ENCODE assay signal across 16 cellular contexts in the genomic region with DNA sequence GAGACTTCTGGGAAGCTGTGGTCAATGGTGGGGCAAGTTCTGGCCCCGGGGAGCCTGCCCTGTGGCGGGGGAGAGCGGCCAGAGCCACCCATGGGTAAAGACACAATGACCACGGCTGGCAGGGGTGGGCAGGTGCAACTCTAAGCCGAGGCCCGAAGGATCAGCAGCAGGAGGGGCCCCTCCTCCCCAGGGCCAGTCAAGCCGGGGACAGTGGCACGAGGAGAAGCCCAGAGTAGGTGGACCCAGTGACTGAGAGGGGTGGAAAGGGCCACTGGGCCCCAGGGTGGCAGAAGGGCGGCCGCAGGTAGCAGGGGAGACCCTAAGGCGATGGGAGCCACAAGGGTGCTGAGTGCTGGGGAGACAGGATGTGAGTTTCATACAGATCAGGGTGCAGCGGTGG. TPM values are rescaled to one million over a fixed set of nuclear protein-coding genes. Genes with fewer than 3 reads are reported as not detected.
DNase-seq lines count a peak whose midpoint lies in the region; ATAC-seq and TF ChIP-seq lines count a peak whose summit lies in the region.
"Had no signal": no experiment of that assay in that cellular context is flagged by ENCODE, and none has a peak within 500 bp of the region (broad histone marks: within the 10 kb centered on the region; RNA-seq: fewer than 3 reads in every experiment).

No MANE protein-coding gene starts in this region.

- no peak for DNase-seq in activated naive CD4-positive, alpha-beta T cell treated with anti-CD3 and anti-CD28 coated beads, Interleukin-2, amount 50 U/mL, for 72 hours (ENCODE audit: low spot score in 2 of 2)
- no peak for DNase-seq in activated naive CD4-positive, alpha-beta T cell (lab: John Stamatoyannopoulos, UW)
- DNase-seq in WERI-Rb-1 (no peak), stomach (no peak), nucleus accumbens (lab: John Stamatoyannopoulos, UW) (no peak), glomerular visceral epithelial cell (ENCODE audit: extremely low spot score) (no peak)
- DNase-seq: DND-41, NCI-H187, NCI-H526 treated with DMSO at 0.1 percent for 48 hours had no signal

- peaks cover 3 to 83% (median 35%) of the 10 kb centered on the region in 3 donors for H3K4me1 ChIP-seq in gastroesophageal sphincter
- peaks cover 13 to 47% (median 34%) of the 10 kb centered on the region in 4 donors for H3K4me1 ChIP-seq in stomach
- H3K4me1 ChIP-seq: A549, HAP-1 had no signal

- H3K27me3 ChIP-seq in WERI-Rb-1 (ENCODE audit: insufficient read depth, low read depth, severe bottlenecking): no peaks in the 10 kb centered on the region
- H3K27me3 ChIP-seq in gastroesophageal sphincter: no peaks in the 10 kb centered on the region
- H3K27me3 ChIP-seq in stomach: no peaks in the 10 kb centered on the region
- H3K27me3 ChIP-seq: BLaER1 treated with 17β-estradiol and CSF1 and Interleukin-3, amounts not matched to agents 10 nM and 100 nM had no signal

- ATAC-seq in activated naive CD4-positive, alpha-beta T cell treated with anti-CD3 and anti-CD28 coated beads, Interleukin-2, amount 50 U/mL, for 72 hours: no peak
- ATAC-seq in gastroesophageal sphincter: no peak
- ATAC-seq in HG02981 (IDR thresholded peaks at IDR 0.05; ENCODE audit: unreplicated experiment): no peak
- ATAC-seq: A549, GM12878 had no signal

- TF ChIP-seq EP300 in gastroesophageal sphincter (IDR thresholded peaks at IDR 0.05) (no peak), stomach (IDR thresholded peaks at IDR 0.05) (no peak)

- peak overlapping the region; percentile 94 for H3K27ac ChIP-seq in WERI-Rb-1
- peak overlapping the region in 3 of 4 donors; percentile 76 to 90 (median 88) for H3K27ac ChIP-seq in gastroesophageal sphincter
- peak overlapping the region in 4 of 5 donors; percentile 8 to 88 (median 36) for H3K27ac ChIP-seq in stomach
- H3K27ac ChIP-seq: A549; BLaER1 treated with 17β-estradiol and CSF1 and Interleukin-3, amounts not matched to agents 10 nM and 100 nM; HL-60 had no signal

- H3K4me3 ChIP-seq in WERI-Rb-1 (ENCODE audit: low read depth, low read length) (no peak overlapping the region), gastroesophageal sphincter (no peak overlapping the region), stomach (no peak overlapping the region)
- H3K4me3 ChIP-seq: A549; BLaER1 treated with 17β-estradiol and CSF1 and Interleukin-3, amounts not matched to agents 10 nM and 100 nM; GM12878; HAP-1 had no signal

- peaks cover 30% of the 10 kb centered on the region for H3K36me3 ChIP-seq in WERI-Rb-1
- peaks cover 0 to 91% of the 10 kb centered on the region in 2 donors for H3K36me3 ChIP-seq in gastroesophageal sphincter
- peaks cover 13 to 90% (median 73%) of the 10 kb centered on the region in 4 donors for H3K36me3 ChIP-seq in stomach
- H3K36me3 ChIP-seq: HAP-1 had no signal

- H3K36me3 Mint-ChIP-seq in activated naive CD4-positive, alpha-beta T cell treated with anti-CD3 and anti-CD28 coated beads, Interleukin-2, amount 50 U/mL, for 72 hours: no peaks in the 10 kb centered on the region

- intact Hi-C loops in stomach (cut with DNase I; ENCODE audit: low total_unique reads): no loop called here

- 87% methylated on average over 6 of the region's 12 CpGs; no CpG with 5 or more reads in 1 of the 2 donors for WGBS in gastroesophageal sphincter (ENCODE audit: low coverage in 1 of 2), 2 donors
- WGBS in stomach, 5 donors: 88 to 99% (median 92%) methylated on average over 10 to 12 of the region's 12 CpGs

- no peaks in the 10 kb centered on the region for H3K9me3 ChIP-seq in WERI-Rb-1 (ENCODE audit: severe bottlenecking)
- H3K9me3 ChIP-seq in gastroesophageal sphincter: no peaks in the 10 kb centered on the region
- no peaks in the 10 kb centered on the region for H3K9me3 ChIP-seq in stomach
- H3K9me3 ChIP-seq: A549; BLaER1 treated with 17β-estradiol and CSF1 and Interleukin-3, amounts not matched to agents 10 nM and 100 nM; HAP-1 had no signal

- peak overlapping the region; percentile 81 to 93 for H3K27ac Mint-ChIP-seq in activated naive CD4-positive, alpha-beta T cell treated with anti-CD3 and anti-CD28 coated beads, Interleukin-2, amount 50 U/mL, for 72 hours

- H3K9me3 Mint-ChIP-seq in activated naive CD4-positive, alpha-beta T cell treated with anti-CD3 and anti-CD28 coated beads, Interleukin-2, amount 50 U/mL, for 72 hours: no peaks in the 10 kb centered on the region

- no peak for TF ChIP-seq POLR2A in gastroesophageal sphincter (IDR thresholded peaks at IDR 0.05)
- TF ChIP-seq POLR2A in stomach (IDR thresholded peaks at IDR 0.05): no peak

- TF ChIP-seq CTCF in WERI-Rb-1 (IDR thresholded peaks at IDR 0.05; ENCODE audit: low read depth, low read length) (no peak), gastroesophageal sphincter (IDR thresholded peaks at IDR 0.05) (no peak), stomach (IDR thresholded peaks at IDR 0.05) (no peak)

RNA-seq across cellular contexts. Expression of a gene that starts 17.7 kb away (rescaled TPM):
- total RNA-seq in activated naive CD4-positive, alpha-beta T cell treated with anti-CD3 and anti-CD28 coated beads, Interleukin-2, amount 50 U/mL, for 72 hours: 10 to 100 TPM; 10.3 to 17.6 TPM
- total RNA-seq in gastroesophageal sphincter: 10 to 100 TPM; 28.6 to 48.2 (median 36.6) TPM
- total RNA-seq in stomach: 10 to 100 TPM in 3 of 5 donors, 1 to 10 TPM in 2; 2.7 to 45.8 (median 15.2) TPM
- polyA plus RNA-seq in stomach: 10 to 100 TPM; 10.2 to 20.5 (median 19.9) TPM
- polyA plus RNA-seq: A549 had no signal

RNA-seq across cellular contexts. Expression of a gene that starts 58.0 kb away (rescaled TPM):
- 10 to 100 TPM; 53.4 to 94.9 TPM for total RNA-seq in activated naive CD4-positive, alpha-beta T cell treated with anti-CD3 and anti-CD28 coated beads, Interleukin-2, amount 50 U/mL, for 72 hours
- 10 to 100 TPM; 10.9 to 33.9 (median 20.8) TPM for total RNA-seq in gastroesophageal sphincter
- 100 to 1,000 TPM in 2 of 5 donors, 10 to 100 TPM in 3; 23.5 to 107 (median 29.8) TPM for total RNA-seq in stomach
- 10 to 100 TPM; 12.4 to 53.6 (median 34.4) TPM for polyA plus RNA-seq in stomach

Comparison
In these comparisons a context has a peak if more than half of its experiments do, and no peak if none do; other contexts are left out.
1. H3K27ac ChIP-seq: peak in every context shown above with its lines; median percentile 94 in WERI-Rb-1; 88 in gastroesophageal sphincter; 36 in stomach.